22 cellular contexts compared by ENCODE assay signal in genomic region chr4:25621027-25621930, GRCh38. TPM values are rescaled to one million over a fixed set of nuclear protein-coding genes. Genes with fewer than 3 reads are reported as not detected.
A peak's percentile ranks its signal among the peaks of the same experiment; 100 is the strongest.
DNase-seq lines count a peak whose midpoint lies in the region; ATAC-seq and TF ChIP-seq lines count a peak whose summit lies in the region.
"Had no signal": no experiment of that assay in that cellular context is flagged by ENCODE, and none has a peak within 500 bp of the region (broad histone marks: within the 10 kb centered on the region; RNA-seq: fewer than 3 reads in every experiment).

No MANE protein-coding gene starts in this region.

- peak overlapping the region; percentile 63 for H3K4me2 ChIP-seq in BLaER1

- ATAC-seq in HG02938 (IDR thresholded peaks at IDR 0.05; ENCODE audit: unreplicated experiment) (peak; percentile 66), left lung (peak; percentile 80)
- ATAC-seq: left colon had no signal

- H3K27ac ChIP-seq in BLaER1 (no peak overlapping the region), SJCRH30 (peak overlapping the region; percentile 5; the same call in 1 of the 2 replicates), left lung (no peak overlapping the region)
- H3K27ac ChIP-seq: breast epithelium, prostate gland had no signal

- no peak overlapping the region for H3K9ac ChIP-seq in BLaER1

- TF ChIP-seq CTCF in left lung (IDR thresholded peaks at IDR 0.05) = no peak

- DNase-seq in SJCRH30 = peak; percentile 41 to 42
- no peak for DNase-seq in left lung
- DNase-seq in AG08395 (ENCODE audit: low spot score) = no peak
- DNase-seq in pons (ENCODE audit: low spot score) = no peak
- DNase-seq in inferior parietal cortex (ENCODE audit: extremely low spot score) = no peak
- no peak for DNase-seq in NCI-H2227 (lab: John Stamatoyannopoulos, UW; ENCODE audit: unreplicated experiment)
- DNase-seq: 8988T; activated CD4-positive, alpha-beta T cell treated with anti-CD3 and anti-CD28 coated beads, Interleukin-2, amount 50 U/mL, for 4 hours; activated naive CD8-positive, alpha-beta T cell treated with anti-CD3 and anti-CD28 coated beads for 36 hours; activated T-cell treated with anti-CD3 and anti-CD28 coated beads, Interleukin-2, amount 50 U/mL, for 24 hours; CD4-positive, CD25-positive, alpha-beta regulatory T cell; DND-41; hippocampal formation; left colon; NCI-H2107; NCI-H82; stimulated activated naive CD4-positive, alpha-beta T cell treated with Interleukin-2 at 50 U/mL for 16 hours had no signal

- no peak overlapping the region for H3K4me3 ChIP-seq in BLaER1
- no peak overlapping the region for H3K4me3 ChIP-seq in SJCRH30
- H3K4me3 ChIP-seq in left lung = no peak overlapping the region
- H3K4me3 ChIP-seq: prostate gland had no signal

- H3K4me1 ChIP-seq in BLaER1 (peaks cover 14% of the 10 kb centered on the region), SJCRH30 (peaks cover 15% of the 10 kb centered on the region), left lung (no peaks in the 10 kb centered on the region)
- H3K4me1 ChIP-seq: breast epithelium, prostate gland had no signal

- H4K20me1 ChIP-seq in BLaER1 = no peaks in the 10 kb centered on the region

- H3K27me3 ChIP-seq in BLaER1 (no peaks in the 10 kb centered on the region), SJCRH30 (no peaks in the 10 kb centered on the region), left lung (peaks cover 0 to 6% of the 10 kb centered on the region in 2 donors)
- H3K27me3 ChIP-seq: breast epithelium had no signal

- intact Hi-C loops in left lung (cut with DNase I) = no loop called here

- H3K36me3 ChIP-seq in BLaER1 (no peaks in the 10 kb centered on the region), SJCRH30 (no peaks in the 10 kb centered on the region), left lung (no peaks in the 10 kb centered on the region)
- H3K36me3 ChIP-seq: breast epithelium, prostate gland had no signal

- H3K9me3 ChIP-seq in BLaER1 = no peaks in the 10 kb centered on the region
- H3K9me3 ChIP-seq in SJCRH30 (replicated peaks) = no peaks in the 10 kb centered on the region
- H3K9me3 ChIP-seq in left lung = no peaks in the 10 kb centered on the region
- H3K9me3 ChIP-seq: prostate gland had no signal

RNA-seq across cellular contexts. Expression of gene SLC34A2, which starts 34.4 kb away (rescaled TPM):
- not detected in 2 replicates for total RNA-seq in SJCRH30 (2014; rRNA removed; shearing (Covaris generic))
- 1,000 to 10,000 TPM; 2,023 to 3,249 TPM for total RNA-seq in left lung
- total RNA-seq: activated naive CD8-positive, alpha-beta T cell treated with anti-CD3 and anti-CD28 coated beads for 36 hours; CD4-positive, CD25-positive, alpha-beta regulatory T cell; H4; left colon had no signal

Comparison
In these comparisons a context has a peak if more than half of its experiments do, and no peak if none do; other contexts are left out.
1. DNase-seq: peak in SJCRH30 (2 of 2); none in left lung (0 of 2), AG08395 (single experiment), pons (single experiment), inferior parietal cortex (single experiment) and NCI-H2227 (single experiment).
2. RNA of gene SLC34A2, which starts 34.4 kb away (total RNA-seq): 2,023 to 3,249 TPM in left lung; not detected in SJCRH30; every median in the first group is over 1,000 times any median in the second.